ENCODE assay signal across 14 cellular contexts in the genomic region with DNA sequence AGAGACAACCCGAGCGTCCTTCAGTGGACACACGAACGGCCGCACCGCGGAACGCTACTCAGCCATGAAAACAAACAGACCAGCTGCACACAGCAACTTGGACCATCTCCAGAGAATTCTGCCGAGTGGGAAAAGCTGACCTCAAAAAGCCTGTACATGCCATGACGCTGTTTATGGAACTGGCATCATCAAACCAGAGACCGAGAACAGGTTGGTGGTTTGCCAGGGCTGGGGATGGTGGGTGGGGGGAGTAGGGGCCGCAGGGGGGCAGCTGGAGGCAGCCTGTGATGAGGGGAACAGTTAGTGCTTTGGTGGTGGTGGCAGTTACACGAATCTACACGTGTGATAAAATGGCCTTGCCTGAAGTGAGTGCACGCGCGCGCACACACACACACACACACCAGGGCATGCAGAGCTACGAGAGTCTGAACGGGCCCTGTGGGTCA.
A peak's percentile ranks its signal among the peaks of the same experiment; 100 is the strongest.
DNase-seq lines count a peak whose midpoint lies in the region; ATAC-seq, FAIRE-seq and TF ChIP-seq lines count a peak whose summit lies in the region.
"Had no signal": no experiment of that assay in that cellular context is flagged by ENCODE, and none has a peak within 500 bp of the region (broad histone marks: within the 10 kb centered on the region; RNA-seq: fewer than 3 reads in every experiment).

No MANE protein-coding gene starts in this region.

- no peak overlapping the region for H3K9ac ChIP-seq in K562 (ENCODE audit: insufficient read depth in 1 of 2, low read depth in 2 of 2, low read length in 2 of 2)

- no peak for TF ChIP-seq EP300 in K562 (IDR thresholded peaks at IDR 0.05; ENCODE audit: low read length)

- no peak for FAIRE-seq in K562 (lab: Jason Lieb, UNC)

- H3K27me3 Mint-ChIP-seq in CD8-positive, alpha-beta T cell (ENCODE audit: low read depth), result no peaks in the 10 kb centered on the region
- no peaks in the 10 kb centered on the region for H3K27me3 Mint-ChIP-seq in mesothelial cell of epicardium (ENCODE audit: low read depth)

- no peak overlapping the region for H3K4me2 ChIP-seq in K562 (ENCODE audit: insufficient read depth, low read length)

- ATAC-seq in CD8-positive, alpha-beta T cell, result no peak
- ATAC-seq in K562, result no peak
- ATAC-seq in HG02678 (IDR thresholded peaks at IDR 0.05; ENCODE audit: unreplicated experiment), result no peak
- ATAC-seq in GM21528 (IDR thresholded peaks at IDR 0.05; ENCODE audit: low FRiP score, unreplicated experiment), result no peak

- H3K9me3 Mint-ChIP-seq in CD8-positive, alpha-beta T cell, result no peaks in the 10 kb centered on the region
- H3K9me3 Mint-ChIP-seq in mesothelial cell of epicardium, result no peaks in the 10 kb centered on the region
- H3K9me3 Mint-ChIP-seq: neural crest cell had no signal

- 60% methylated on average over 15 of the region's 20 CpGs for WGBS in K562 (ENCODE audit: insufficient coverage, low coverage, missing lambda C conversion rate)

- no peak for TF ChIP-seq CTCF in CD8-positive, alpha-beta T cell (IDR thresholded peaks at IDR 0.05)
- TF ChIP-seq CTCF in K562 (IDR thresholded peaks at IDR 0.05 in 2 of 3, conservative IDR thresholded peaks at IDR 0.05 in 1 of 3; ENCODE audit: insufficient read depth in 2 of 3, low read depth in 1 of 3, low read length in 3 of 3), result no peak
- TF ChIP-seq CTCF in right atrium auricular region (IDR thresholded peaks at IDR 0.05), result no peak
- no peak for TF ChIP-seq CTCF in mesothelial cell of epicardium (IDR thresholded peaks at IDR 0.05; ENCODE audit: unreplicated experiment)

- no peak overlapping the region for H3K4me3 ChIP-seq in CD8-positive, alpha-beta T cell (ENCODE audit: low read depth, low read length)
- no peak overlapping the region for H3K4me3 ChIP-seq in K562
- H3K4me3 ChIP-seq in right atrium auricular region, result no peak overlapping the region

- intact Hi-C loops in CD8-positive, alpha-beta T cell (cut with DNase I, micrococcal nuclease), result no loop called here
- intact Hi-C loops in K562 (cut with micrococcal nuclease), result loop anchor here (5.0 kb wide), 1 partner anchor 37 kb away; no protein-coding TSS in a partner anchor

- peaks cover 57% of the 10 kb centered on the region for H3K4me1 Mint-ChIP-seq in CD8-positive, alpha-beta T cell (ENCODE audit: low read depth)
- H3K4me1 Mint-ChIP-seq in mesothelial cell of epicardium, result peaks cover 34% of the 10 kb centered on the region

- no peaks in the 10 kb centered on the region for H3K79me2 ChIP-seq in K562 (ENCODE audit: control insufficient read depth, insufficient read depth, low read length)

- no peak for TF ChIP-seq POLR2A in K562 (conservative IDR thresholded peaks at IDR 0.05)

- H2AFZ ChIP-seq in K562 (ENCODE audit: low read depth, low read length), result no peak overlapping the region

- CTCF ChIA-PET in CD8-positive, alpha-beta T cell (lab: Charles Lee), result no interaction called here
- CTCF ChIA-PET in K562 (lab: Yijun Ruan, JAX; ENCODE audit: low intra/inter-chr PET ratio), result no interaction called here

- H3K27ac ChIP-seq in CD8-positive, alpha-beta T cell (ENCODE audit: low read depth, low read length), result peak overlapping the region; percentile 40
- H3K27ac ChIP-seq in K562 (ENCODE audit: extremely low read depth, low read depth, low read length) (no peak overlapping the region), right atrium auricular region (peak overlapping the region; percentile 75 to 87)

- no peaks in the 10 kb centered on the region for H3K9me3 ChIP-seq in CD8-positive, alpha-beta T cell (ENCODE audit: low read length)
- H3K9me3 ChIP-seq in K562 (replicated peaks; ENCODE audit: control insufficient read depth, insufficient read depth, low read depth, low read length) (no peaks in the 10 kb centered on the region), right atrium auricular region (no peaks in the 10 kb centered on the region)

- peak overlapping the region; percentile 9 for H3K4me3 Mint-ChIP-seq in CD8-positive, alpha-beta T cell
- H3K4me3 Mint-ChIP-seq in mesothelial cell of epicardium, result no peak overlapping the region
- H3K4me3 Mint-ChIP-seq: neural crest cell had no signal

- in situ Hi-C loops in K562 (cut with MboI), result no loop called here

- no peak for TF ChIP-seq RAD21 in K562 (CRISPR knock-in tag; conservative IDR thresholded peaks at IDR 0.05 in 1 of 2, IDR thresholded peaks at IDR 0.05 in 1 of 2)

- no peaks in the 10 kb centered on the region for H3K27me3 ChIP-seq in CD8-positive, alpha-beta T cell (ENCODE audit: insufficient read depth, low read length)
- H3K27me3 ChIP-seq in K562 (ENCODE audit: control insufficient read depth in 2 of 2, insufficient read depth in 2 of 2, low read length in 2 of 2), result peaks cover 0 to 18% of the 10 kb centered on the region in 2 experiments; a peak in 2 of 5 replicates
- H3K27me3 ChIP-seq in right atrium auricular region, result no peaks in the 10 kb centered on the region

- H3K4me1 ChIP-seq in CD8-positive, alpha-beta T cell (ENCODE audit: insufficient read depth, low read length), result peaks cover 61% of the 10 kb centered on the region
- H3K4me1 ChIP-seq in K562 (replicated peaks in 1 of 2; ENCODE audit: control insufficient read depth in 2 of 2, insufficient read depth in 2 of 2, low read length in 2 of 2) (peaks cover 8 to 38% of the 10 kb centered on the region in 2 experiments; a peak in 4 of 5 replicates), right atrium auricular region (peaks cover 0 to 49% of the 10 kb centered on the region in 2 donors)

- POLR2A ChIA-PET in CD8-positive, alpha-beta T cell (lab: Charles Lee), result no interaction called here
- POLR2A ChIA-PET in K562 (lab: Yijun Ruan, JAX), result no interaction called here

- H3K9me1 ChIP-seq in K562 (ENCODE audit: control insufficient read depth, insufficient read depth, low read length), result no peaks in the 10 kb centered on the region

- no peaks in the 10 kb centered on the region for H4K20me1 ChIP-seq in K562 (replicated peaks; ENCODE audit: control insufficient read depth, insufficient read depth, low read length)

- BruUV-seq in K562 (replicated peaks; lab: Mats Ljungman, UMichigan), result no TSS peak

- H3K36me3 Mint-ChIP-seq in CD8-positive, alpha-beta T cell, result peaks cover 10% of the 10 kb centered on the region
- H3K36me3 Mint-ChIP-seq in mesothelial cell of epicardium, result no peaks in the 10 kb centered on the region

- H3K36me3 ChIP-seq in CD8-positive, alpha-beta T cell (ENCODE audit: insufficient read depth, low read length), result no peaks in the 10 kb centered on the region
- H3K36me3 ChIP-seq in K562 (ENCODE audit: control insufficient read depth, insufficient read depth, low read length) (no peaks in the 10 kb centered on the region), right atrium auricular region (no peaks in the 10 kb centered on the region)

- peak; percentile 33 for DNase-seq in AG08396 (ENCODE audit: low spot score)
- DNase-seq in CD8-positive, alpha-beta T cell, result no peak
- DNase-seq in K562 (ENCODE audit: extremely low read depth in 1 of 4, low spot score in 3 of 4), result no peak
- no peak for DNase-seq in right atrium auricular region (ENCODE audit: low spot score)
- no peak for DNase-seq in AML-193 (lab: John Stamatoyannopoulos, UW)
- no peak for DNase-seq in mesothelial cell of epicardium (ENCODE audit: low spot score in 2 of 2, unreplicated experiment in 2 of 2)
- DNase-seq: activated CD8-positive, alpha-beta memory T cell treated with anti-CD3 and anti-CD28 coated beads, Interleukin-2, amount 50 U/mL, for 48 hours; anterior cingulate cortex; COR-L47; H7; NCI-H2227 treated with DMSO at 0.1 percent for 48 hours had no signal

- peak overlapping the region; percentile 94 for H3K27ac Mint-ChIP-seq in CD8-positive, alpha-beta T cell
- H3K27ac Mint-ChIP-seq in mesothelial cell of epicardium, result no peak overlapping the region

TF ChIP-seq in K562, 482 proteins besides CTCF, POLR2A, EP300 and RAD21:
- TF ChIP-seq ZNF146 (CRISPR knock-in tag; IDR thresholded peaks at IDR 0.05; ENCODE audit: unreplicated experiment), result peak; percentile 13
- TF ChIP-seq HNRNPLL (IDR thresholded peaks at IDR 0.05; ENCODE audit: low read depth, low read length, poor library complexity, severe bottlenecking), result no peak
